26 cellular contexts compared by ENCODE assay signal in genomic region chr12:47864646-47865235, GRCh38. TPM values are rescaled to one million over a fixed set of nuclear protein-coding genes. Genes with fewer than 3 reads are reported as not detected.
A peak's percentile ranks its signal among the peaks of the same experiment; 100 is the strongest.
DNase-seq lines count a peak whose midpoint lies in the region; ATAC-seq and TF ChIP-seq lines count a peak whose summit lies in the region.
"Had no signal": no experiment of that assay in that cellular context is flagged by ENCODE, and none has a peak within 500 bp of the region (broad histone marks: within the 10 kb centered on the region; RNA-seq: fewer than 3 reads in every experiment).

No MANE protein-coding gene starts in this region.

- H2AK5ac ChIP-seq in H9 (ENCODE audit: insufficient read length, low read length): no peak overlapping the region

- H2AFZ ChIP-seq in H9 (ENCODE audit: low read length): no peak overlapping the region

- H3K9ac ChIP-seq in H9 (ENCODE audit: extremely low read depth, insufficient read length, low read length): no peak overlapping the region

- no peak overlapping the region for H4K8ac ChIP-seq in H9 (replicated peaks; ENCODE audit: insufficient read length, low read depth, low read length)

- intact Hi-C loops in activated CD4-positive, alpha-beta T cell treated with anti-CD3 and anti-CD28 coated beads for 36 hours (cut with DNase I, micrococcal nuclease): loop anchor here (5.0 kb wide), 3 partner anchors 38 to 98 kb away; partner anchors contain the start of genes TMEM106C (in 1 of the 2) and VDR (in 1 of the 2)
- intact Hi-C loops in activated T-helper 2 cell treated with anti-CD3 and anti-CD28 coated beads, Interferon-gamma antibody, Interleukin-2, Interleukin-4, amounts not matched to agents 10 μg/mL and 5 μg/mL and 100 μg/mL, durations not matched to agents 14 hours and 24 hours and 36 hours (cut with micrococcal nuclease): no loop called here

- H3K18ac ChIP-seq in H9 (ENCODE audit: insufficient read length, low read depth, low read length): no peak overlapping the region

- no peak overlapping the region for H3K4me3 Mint-ChIP-seq in activated CD4-positive, alpha-beta T cell treated with anti-CD3 and anti-CD28 coated beads for 36 hours
- no peak overlapping the region for H3K4me3 Mint-ChIP-seq in H9
- no peak overlapping the region for H3K4me3 Mint-ChIP-seq in activated T-helper 2 cell treated with anti-CD3 and anti-CD28 coated beads, Interferon-gamma antibody, Interleukin-2, Interleukin-4, amounts not matched to agents 10 μg/mL and 5 μg/mL and 100 μg/mL, durations not matched to agents 14 hours and 24 hours and 36 hours (ENCODE audit: low read depth)
- no peak overlapping the region for H3K4me3 Mint-ChIP-seq in neural crest cell
- no peak overlapping the region for H3K4me3 Mint-ChIP-seq in osteocyte (ENCODE audit: unreplicated experiment)
- H3K4me3 Mint-ChIP-seq: naive thymus-derived CD4-positive, alpha-beta T cell had no signal

- no peak overlapping the region for H2BK120ac ChIP-seq in H9 (ENCODE audit: low read depth, low read length, poor library complexity, severe bottlenecking)

- H3K9me3 ChIP-seq in H9 (ENCODE audit: control insufficient read depth, low read depth, low read length): no peaks in the 10 kb centered on the region
- H3K9me3 ChIP-seq: ovary, SJSA1, transverse colon had no signal

- DNase-seq in activated CD4-positive, alpha-beta T cell treated with anti-CD3 and anti-CD28 coated beads for 36 hours: no peak
- no peak for DNase-seq in activated CD4-positive, alpha-beta T cell treated with anti-CD3 and anti-CD28 coated beads for 1 hour
- DNase-seq in H9 (peak; percentile 24), neural crest cell (ENCODE audit: low read depth, low spot score) (no peak), G401 (ENCODE audit: low spot score) (no peak), osteocyte (ENCODE audit: extremely low spot score, unreplicated experiment) (no peak)
- no peak for DNase-seq in activated T-helper 2 cell treated with anti-CD3 and anti-CD28 coated beads, Interferon-gamma antibody, Interleukin-2, Interleukin-4, amounts not matched to agents 10 μg/mL and 5 μg/mL and 100 μg/mL, durations not matched to agents 14 hours and 24 hours and 36 hours (ENCODE audit: low spot score)
- DNase-seq: activated CD4-positive, alpha-beta T cell treated with anti-CD3 and anti-CD28 coated beads, Interleukin-2, amount 50 U/mL, for 4 hours; AML-193; CD4-positive, alpha-beta memory T cell; cerebellar nuclear complex; DMS 273 treated with DMSO at 0.1 percent for 48 hours; erythroblast; foreskin melanocyte; H7; Karpas-422; mesendoderm; naive thymus-derived CD4-positive, alpha-beta T cell; NCI-H1694 treated with DMSO at 0.1 percent for 48 hours; NCI-H2171; NCI-H510A treated with DMSO at 0.1 percent for 48 hours; ovary; right cardiac atrium; transverse colon had no signal

- H3K9me3 Mint-ChIP-seq in activated CD4-positive, alpha-beta T cell treated with anti-CD3 and anti-CD28 coated beads for 36 hours (ENCODE audit: low read depth): no peaks in the 10 kb centered on the region
- H3K9me3 Mint-ChIP-seq in H9 (no peaks in the 10 kb centered on the region; a peak in 1 of 5 replicates), neural crest cell (no peaks in the 10 kb centered on the region), osteocyte (ENCODE audit: unreplicated experiment) (no peaks in the 10 kb centered on the region)
- no peaks in the 10 kb centered on the region for H3K9me3 Mint-ChIP-seq in activated T-helper 2 cell treated with anti-CD3 and anti-CD28 coated beads, Interferon-gamma antibody, Interleukin-2, Interleukin-4, amounts not matched to agents 10 μg/mL and 5 μg/mL and 100 μg/mL, durations not matched to agents 14 hours and 24 hours and 36 hours
- H3K9me3 Mint-ChIP-seq: CD4-positive, alpha-beta memory T cell; naive thymus-derived CD4-positive, alpha-beta T cell had no signal

- in situ Hi-C loops in G401 (cut with HindIII; ENCODE audit: low sequenced_read_pairs): no loop called here

- no peaks in the 10 kb centered on the region for H3K27me3 Mint-ChIP-seq in activated CD4-positive, alpha-beta T cell treated with anti-CD3 and anti-CD28 coated beads for 36 hours
- H3K27me3 Mint-ChIP-seq in H9 (ENCODE audit: low read depth): peaks cover 2% of the 10 kb centered on the region
- no peaks in the 10 kb centered on the region for H3K27me3 Mint-ChIP-seq in activated T-helper 2 cell treated with anti-CD3 and anti-CD28 coated beads, Interferon-gamma antibody, Interleukin-2, Interleukin-4, amounts not matched to agents 10 μg/mL and 5 μg/mL and 100 μg/mL, durations not matched to agents 14 hours and 24 hours and 36 hours (ENCODE audit: low read depth)
- H3K27me3 Mint-ChIP-seq in neural crest cell (ENCODE audit: low read depth): no peaks in the 10 kb centered on the region
- no peaks in the 10 kb centered on the region for H3K27me3 Mint-ChIP-seq in osteocyte (ENCODE audit: unreplicated experiment)
- H3K27me3 Mint-ChIP-seq: CD4-positive, alpha-beta memory T cell; naive thymus-derived CD4-positive, alpha-beta T cell had no signal

- H3K23ac ChIP-seq in H9 (ENCODE audit: insufficient read length, low read depth, low read length): no peak overlapping the region

- no peak overlapping the region for H2BK12ac ChIP-seq in H9 (ENCODE audit: insufficient read length, low read depth, low read length)

- no peak for ATAC-seq in activated CD4-positive, alpha-beta T cell treated with anti-CD3 and anti-CD28 coated beads for 36 hours
- no peak for ATAC-seq in GM18907 (IDR thresholded peaks at IDR 0.05; ENCODE audit: unreplicated experiment)
- ATAC-seq: naive thymus-derived CD4-positive, alpha-beta T cell; right cardiac atrium had no signal

- H4K91ac ChIP-seq in H9 (ENCODE audit: insufficient read length, low read depth, low read length): no peak overlapping the region

- H3K56ac ChIP-seq in H9 (ENCODE audit: insufficient read length, low read depth, low read length): no peak overlapping the region

- no peak overlapping the region for H3K14ac ChIP-seq in H9 (ENCODE audit: insufficient read depth, low read length)

- H3K4me2 ChIP-seq in H9 (ENCODE audit: insufficient read depth, insufficient read length, low read length): no peak overlapping the region

- CTCF ChIA-PET in activated CD4-positive, alpha-beta T cell treated with anti-CD3 and anti-CD28 coated beads for 36 hours (lab: Charles Lee): no interaction called here

- peak overlapping the region; percentile 27 for H3K27ac Mint-ChIP-seq in activated CD4-positive, alpha-beta T cell treated with anti-CD3 and anti-CD28 coated beads for 36 hours
- no peak overlapping the region; a peak in 1 of 7 replicates for H3K27ac Mint-ChIP-seq in H9
- H3K27ac Mint-ChIP-seq in activated T-helper 2 cell treated with anti-CD3 and anti-CD28 coated beads, Interferon-gamma antibody, Interleukin-2, Interleukin-4, amounts not matched to agents 10 μg/mL and 5 μg/mL and 100 μg/mL, durations not matched to agents 14 hours and 24 hours and 36 hours: peak overlapping the region; percentile 99
- peak overlapping the region; percentile 57 for H3K27ac Mint-ChIP-seq in neural crest cell (ENCODE audit: unreplicated experiment)
- no peak overlapping the region for H3K27ac Mint-ChIP-seq in osteocyte (ENCODE audit: unreplicated experiment)
- H3K27ac Mint-ChIP-seq: CD4-positive, alpha-beta memory T cell had no signal

- no peaks in the 10 kb centered on the region for H3K23me2 ChIP-seq in H9 (ENCODE audit: insufficient read length, low read depth, low read length, poor library complexity, severe bottlenecking)

- H3K4me1 Mint-ChIP-seq in activated CD4-positive, alpha-beta T cell treated with anti-CD3 and anti-CD28 coated beads for 36 hours: peaks cover 70% of the 10 kb centered on the region
- H3K4me1 Mint-ChIP-seq in H9 (no peaks in the 10 kb centered on the region), neural crest cell (no peaks in the 10 kb centered on the region), osteocyte (ENCODE audit: unreplicated experiment) (peaks cover 5% of the 10 kb centered on the region)
- peaks cover 80% of the 10 kb centered on the region for H3K4me1 Mint-ChIP-seq in activated T-helper 2 cell treated with anti-CD3 and anti-CD28 coated beads, Interferon-gamma antibody, Interleukin-2, Interleukin-4, amounts not matched to agents 10 μg/mL and 5 μg/mL and 100 μg/mL, durations not matched to agents 14 hours and 24 hours and 36 hours (ENCODE audit: low read depth)

- H3K4me1 ChIP-seq in H9 (ENCODE audit: insufficient read depth, low read length): no peaks in the 10 kb centered on the region

- H3K79me1 ChIP-seq in H9 (ENCODE audit: insufficient read depth, low read depth, low read length, poor library complexity, severe bottlenecking): no peaks in the 10 kb centered on the region

- POLR2A ChIA-PET in activated CD4-positive, alpha-beta T cell treated with anti-CD3 and anti-CD28 coated beads for 36 hours (lab: Charles Lee): interaction anchor here (0.6 to 5.5 kb wide), 3 partner anchors 19 to 99 kb away, joined by 3 to 43 read pairs (median 3); partner anchors contain the start of gene TMEM106C

- H4K20me1 ChIP-seq in H9 (ENCODE audit: control insufficient read depth, insufficient read depth, insufficient read length): no peaks in the 10 kb centered on the region

- H2BK20ac ChIP-seq in H9 (ENCODE audit: low read depth, low read length, poor library complexity, severe bottlenecking): no peak overlapping the region

- H2BK5ac ChIP-seq in H9 (ENCODE audit: insufficient read length, low read length): no peak overlapping the region

- WGBS in H9 (ENCODE audit: extremely low coverage, insufficient read length, low lambda C conversion rate): no CpG with 5 or more reads among the region's 14 CpGs

- H3T11ph ChIP-seq in H9 (ENCODE audit: low read length): no peak overlapping the region

- peaks cover 78% of the 10 kb centered on the region for H3K36me3 Mint-ChIP-seq in activated CD4-positive, alpha-beta T cell treated with anti-CD3 and anti-CD28 coated beads for 36 hours (ENCODE audit: low read depth)
- H3K36me3 Mint-ChIP-seq in H9 (ENCODE audit: insufficient read depth in 1 of 3, low read depth in 3 of 3) (no peaks in the 10 kb centered on the region), neural crest cell (ENCODE audit: low read depth) (no peaks in the 10 kb centered on the region), osteocyte (ENCODE audit: unreplicated experiment) (no peaks in the 10 kb centered on the region)
- peaks cover 95% of the 10 kb centered on the region for H3K36me3 Mint-ChIP-seq in activated T-helper 2 cell treated with anti-CD3 and anti-CD28 coated beads, Interferon-gamma antibody, Interleukin-2, Interleukin-4, amounts not matched to agents 10 μg/mL and 5 μg/mL and 100 μg/mL, durations not matched to agents 14 hours and 24 hours and 36 hours (ENCODE audit: low read depth)
- H3K36me3 Mint-ChIP-seq: CD4-positive, alpha-beta memory T cell had no signal

- no peaks in the 10 kb centered on the region for H3K27me3 ChIP-seq in H9 (ENCODE audit: insufficient read depth, low read length)
- H3K27me3 ChIP-seq: ovary, SJSA1, transverse colon had no signal

- no peak for TF ChIP-seq CTCF in H9 (conservative IDR thresholded peaks at IDR 0.05)
- no peak for TF ChIP-seq CTCF in neural crest cell (conservative IDR thresholded peaks at IDR 0.05)
- TF ChIP-seq CTCF in osteocyte (IDR thresholded peaks at IDR 0.05): no peak

- H3K4ac ChIP-seq in H9 (ENCODE audit: low read depth, low read length): no peak overlapping the region

- no peak overlapping the region for H2BK15ac ChIP-seq in H9 (ENCODE audit: low read depth, low read length)

- H3K79me2 ChIP-seq in H9 (ENCODE audit: insufficient read depth, low read length): no peaks in the 10 kb centered on the region

- no peak overlapping the region for H4K5ac ChIP-seq in H9 (ENCODE audit: insufficient read length, low read depth, low read length)

- no peak overlapping the region for H3K27ac ChIP-seq in H9 (ENCODE audit: insufficient read length, low read depth, low read length)
- H3K27ac ChIP-seq: ovary, SJSA1, transverse colon had no signal

RNA-seq across cellular contexts. Expression of gene VDR, which starts 40.1 kb away (rescaled TPM):
- 100 to 1,000 TPM; 108 to 124 TPM for total RNA-seq in activated CD4-positive, alpha-beta T cell treated with anti-CD3 and anti-CD28 coated beads for 36 hours
- total RNA-seq in H9 (2021) (0.61 and 0.70 TPM in 2 replicates), neural crest cell (not detected in 2 replicates), osteocyte (1.9 and 2.7 TPM in 2 replicates)
- 312 and 317 TPM in 2 replicates for total RNA-seq in activated T-helper 2 cell treated with anti-CD3 and anti-CD28 coated beads, Interferon-gamma antibody, Interleukin-2, Interleukin-4, amounts not matched to agents 10 μg/mL and 5 μg/mL and 100 μg/mL, durations not matched to agents 14 hours and 24 hours and 36 hours
- total RNA-seq in G401 (2014; rRNA removed; shearing (Covaris generic)): 0.06 and 0.07 TPM in 2 replicates

RNA-seq across cellular contexts. Expression of gene HDAC7, which starts 45.0 kb away (rescaled TPM):
- total RNA-seq in activated CD4-positive, alpha-beta T cell treated with anti-CD3 and anti-CD28 coated beads for 36 hours: 100 to 1,000 TPM; 331 to 385 TPM
- total RNA-seq in H9 (2021): 69.3 and 72.1 TPM in 2 replicates
- total RNA-seq in activated T-helper 2 cell treated with anti-CD3 and anti-CD28 coated beads, Interferon-gamma antibody, Interleukin-2, Interleukin-4, amounts not matched to agents 10 μg/mL and 5 μg/mL and 100 μg/mL, durations not matched to agents 14 hours and 24 hours and 36 hours: 251 and 253 TPM in 2 replicates
- total RNA-seq in neural crest cell: 76.0 and 76.6 TPM in 2 replicates
- 26.8 and 46.8 TPM in 2 replicates for total RNA-seq in G401 (2014; rRNA removed; shearing (Covaris generic))
- total RNA-seq in osteocyte: 114 and 120 TPM in 2 replicates

Comparison
In these comparisons a context has a peak if more than half of its experiments do, and no peak if none do; other contexts are left out.
1. H3K27ac Mint-ChIP-seq: peak in activated CD4-positive, alpha-beta T cell treated with anti-CD3 and anti-CD28 coated beads for 36 hours (single experiment), activated T-helper 2 cell treated with anti-CD3 and anti-CD28 coated beads, Interferon-gamma antibody, Interleukin-2, Interleukin-4, amounts not matched to agents 10 μg/mL and 5 μg/mL and 100 μg/mL, durations not matched to agents 14 hours and 24 hours and 36 hours (single experiment) and neural crest cell (single experiment); none in H9 (0 of 3) and osteocyte (single experiment).
2. RNA of gene VDR, which starts 40.1 kb away (total RNA-seq): 312 to 317 TPM in activated T-helper 2 cell treated with anti-CD3 and anti-CD28 coated beads, Interferon-gamma antibody, Interleukin-2, Interleukin-4, amounts not matched to agents 10 μg/mL and 5 μg/mL and 100 μg/mL, durations not matched to agents 14 hours and 24 hours and 36 hours and 108 to 124 TPM in activated CD4-positive, alpha-beta T cell treated with anti-CD3 and anti-CD28 coated beads for 36 hours; 1.9 to 2.7 TPM in osteocyte, 0.61 to 0.70 TPM in H9, 0.06 to 0.07 TPM in G401 and not detected in neural crest cell; every median in the first group is over 10 times any median in the second.